Comparison of ENCODE assay signal across 13 cellular contexts in genomic region chr10:53314856-53315255, GRCh38.
DNase-seq lines count a peak whose midpoint lies in the region; ATAC-seq and TF ChIP-seq lines count a peak whose summit lies in the region.
"Had no signal": no experiment of that assay in that cellular context is flagged by ENCODE, and none has a peak within 500 bp of the region (broad histone marks: within the 10 kb centered on the region; RNA-seq: fewer than 3 reads in every experiment).

No MANE protein-coding gene starts in this region.

- ATAC-seq in GM21367 (IDR thresholded peaks at IDR 0.05; ENCODE audit: unreplicated experiment): no peak
- ATAC-seq in HG02610 (IDR thresholded peaks at IDR 0.05; ENCODE audit: unreplicated experiment): no peak
- ATAC-seq in GM18519 (IDR thresholded peaks at IDR 0.05; ENCODE audit: low FRiP score, unreplicated experiment): no peak

- H3K4me3 ChIP-seq in HFF-Myc (replicated peaks; ENCODE audit: low read depth, low read length): no peak overlapping the region
- no peak overlapping the region for H3K4me3 ChIP-seq in fibroblast of mammary gland (ENCODE audit: control insufficient read depth, low read depth, low read length)
- H3K4me3 ChIP-seq in retinal pigment epithelial cell (ENCODE audit: low read length): no peak overlapping the region

- TF ChIP-seq CTCF in HFF-Myc (IDR thresholded peaks at IDR 0.05; ENCODE audit: low read depth, low read length, missing control alignments) (no peak), fibroblast of mammary gland (conservative IDR thresholded peaks at IDR 0.05; ENCODE audit: control insufficient read depth, insufficient read depth, low read depth, low read length) (no peak), retinal pigment epithelial cell (conservative IDR thresholded peaks at IDR 0.05; ENCODE audit: low read depth, low read length) (no peak)

- DNase-seq in HFF-Myc (ENCODE audit: extremely low read depth, low read depth) (peak; percentile 2), RPMI7951 (ENCODE audit: low read depth) (peak; percentile 21), fibroblast of mammary gland (ENCODE audit: low read depth) (peak; percentile 78), retinal pigment epithelial cell (ENCODE audit: low read depth) (peak; percentile 93), KG1 (lab: John Stamatoyannopoulos, UW) (no peak)
- DNase-seq: activated CD4-positive, alpha-beta T cell treated with anti-CD3 and anti-CD28 coated beads for 4 hours; DMS79 treated with DMSO at 0.1 percent for 48 hours; effector CD4-positive, alpha-beta T cell; GOT3; SHP77 had no signal
